Comparison of ENCODE assay signal across 8 cellular contexts in the genomic region with DNA sequence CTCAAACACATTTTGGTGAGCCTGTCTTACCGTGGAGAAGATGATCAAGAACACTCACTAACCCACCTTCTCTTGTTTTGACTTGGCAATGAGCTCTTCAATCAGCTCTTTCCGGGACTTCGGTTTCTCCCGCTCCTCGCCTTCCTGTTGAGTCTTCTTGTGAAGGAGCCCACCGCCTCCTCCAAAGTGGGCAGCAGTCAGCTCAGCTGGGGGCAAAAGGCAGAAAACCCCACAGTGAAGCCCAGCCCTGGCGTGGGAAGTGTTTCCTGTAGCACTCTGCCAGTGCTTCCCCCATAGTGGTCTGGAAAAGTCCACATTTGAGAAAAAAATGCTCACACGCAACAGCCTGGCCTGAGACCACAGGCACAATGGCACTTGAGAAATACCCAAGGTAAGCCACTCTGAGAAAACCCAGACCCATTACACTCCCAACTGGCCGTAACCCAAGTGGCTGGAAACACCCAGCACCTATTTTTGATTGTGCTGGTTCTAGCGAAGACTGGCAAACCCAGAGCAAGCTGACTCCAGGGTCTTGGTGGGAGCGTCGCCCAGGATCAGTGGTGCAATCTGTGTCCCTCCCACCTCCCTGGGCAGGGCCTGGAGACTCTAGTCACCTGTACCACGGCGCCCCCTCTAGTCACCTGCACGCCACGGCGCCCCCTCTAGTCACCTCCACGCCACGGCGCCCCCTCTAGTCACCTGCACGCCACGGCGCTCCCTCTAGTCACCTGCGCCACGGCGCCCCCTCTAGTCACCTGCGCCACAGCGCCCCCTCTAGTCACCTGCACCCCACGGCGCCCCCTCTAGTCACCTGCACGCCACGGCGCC. TPM values are rescaled to one million over a fixed set of nuclear protein-coding genes. Genes with fewer than 3 reads are reported as not detected.
A peak's percentile ranks its signal among the peaks of the same experiment; 100 is the strongest.
DNase-seq lines count a peak whose midpoint lies in the region; ATAC-seq and TF ChIP-seq lines count a peak whose summit lies in the region.

No MANE protein-coding gene starts in this region.

- intact Hi-C loops in natural killer cell (cut with micrococcal nuclease), result no loop called here

- DNase-seq in DMS79 (lab: John Stamatoyannopoulos, UW) (peak; percentile 21), DMS79 treated with DMSO at 0.1 percent for 48 hours (lab: John Stamatoyannopoulos, UW) (no peak), natural killer cell (no peak), NCI-H128 (lab: John Stamatoyannopoulos, UW; ENCODE audit: unreplicated experiment) (no peak), AG20443 (ENCODE audit: low spot score) (no peak)
- DNase-seq in activated T-cell treated with anti-CD3 and anti-CD28 coated beads, Interleukin-2, amount 50 U/mL, for 24 hours, result peak; percentile 81

- peaks cover 95% of the 10 kb centered on the region for H3K36me3 Mint-ChIP-seq in activated T-cell treated with anti-CD3 and anti-CD28 coated beads, Interleukin-2, amount 50 U/mL, for 24 hours (ENCODE audit: low read depth)
- H3K36me3 Mint-ChIP-seq in natural killer cell, result peaks cover 34% of the 10 kb centered on the region

- TF ChIP-seq CTCF in natural killer cell (IDR thresholded peaks at IDR 0.05), result no peak

- peak overlapping the region; percentile 75 for H3K4me3 Mint-ChIP-seq in activated T-cell treated with anti-CD3 and anti-CD28 coated beads, Interleukin-2, amount 50 U/mL, for 24 hours
- H3K4me3 Mint-ChIP-seq in natural killer cell, result no peak overlapping the region

- H3K27ac Mint-ChIP-seq in activated T-cell treated with anti-CD3 and anti-CD28 coated beads, Interleukin-2, amount 50 U/mL, for 24 hours, result peak overlapping the region; percentile 96
- peak overlapping the region; percentile 76 to 77 for H3K27ac Mint-ChIP-seq in natural killer cell

- H3K4me1 Mint-ChIP-seq in activated T-cell treated with anti-CD3 and anti-CD28 coated beads, Interleukin-2, amount 50 U/mL, for 24 hours (ENCODE audit: low read depth), result peaks cover 75% of the 10 kb centered on the region
- H3K4me1 Mint-ChIP-seq in natural killer cell, result peaks cover 17 to 23% of the 10 kb centered on the region in 2 donors

- H3K27me3 Mint-ChIP-seq in activated T-cell treated with anti-CD3 and anti-CD28 coated beads, Interleukin-2, amount 50 U/mL, for 24 hours, result no peaks in the 10 kb centered on the region
- no peaks in the 10 kb centered on the region for H3K27me3 Mint-ChIP-seq in natural killer cell (ENCODE audit: low read depth in 2 of 2)

- peak; percentile 39 for ATAC-seq in HG03060 (IDR thresholded peaks at IDR 0.05; ENCODE audit: low read depth, unreplicated experiment)
- ATAC-seq in natural killer cell, result peak; percentile 49 to 74 (median 56)
- no peak for ATAC-seq in HG03469 (IDR thresholded peaks at IDR 0.05; ENCODE audit: unreplicated experiment)

- H3K9me3 Mint-ChIP-seq in activated T-cell treated with anti-CD3 and anti-CD28 coated beads, Interleukin-2, amount 50 U/mL, for 24 hours, result no peaks in the 10 kb centered on the region
- H3K9me3 Mint-ChIP-seq in natural killer cell, result no peaks in the 10 kb centered on the region

RNA-seq across cellular contexts. Expression of gene NOP14, which starts 8.6 kb away (rescaled TPM):
- total RNA-seq in natural killer cell, result 10 to 100 TPM; 20.9 to 25.0 (median 21.1) TPM

RNA-seq across cellular contexts. Expression of gene GRK4, which starts 8.8 kb away (rescaled TPM):
- 1 to 10 TPM; 2.0 to 6.4 (median 5.1) TPM for total RNA-seq in natural killer cell

Comparison
In these comparisons a context has a peak if more than half of its experiments do, and no peak if none do; other contexts are left out.
1. DNase-seq: peak in DMS79 (single experiment) and activated T-cell treated with anti-CD3 and anti-CD28 coated beads, Interleukin-2, amount 50 U/mL, for 24 hours (single experiment); none in DMS79 treated with DMSO at 0.1 percent for 48 hours (single experiment), natural killer cell (single experiment), NCI-H128 (single experiment) and AG20443 (single experiment).